In genomic region chr1:39671793-39672550, GRCh38 we compare ENCODE assay signal across 8 cellular contexts. TPM values are rescaled to one million over a fixed set of nuclear protein-coding genes. Genes with fewer than 3 reads are reported as not detected.
A peak's percentile ranks its signal among the peaks of the same experiment; 100 is the strongest.
DNase-seq lines count a peak whose midpoint lies in the region; ATAC-seq and TF ChIP-seq lines count a peak whose summit lies in the region.

Gene NT5C1A, minus strand, starts transcription at chr1:39672107. Its CDS starts 69 bp downstream, at chr1:39672038.

- H3K36me3 ChIP-seq in ACC112 (ENCODE audit: insufficient read depth, low read length), result no peaks in the 10 kb centered on the region
- H3K36me3 ChIP-seq in H7 (replicated peaks; ENCODE audit: control insufficient read depth, insufficient read depth, low read length), result no peaks in the 10 kb centered on the region
- H3K36me3 ChIP-seq in fibroblast of lung (ENCODE audit: control insufficient read depth, insufficient read depth, low read length), result no peaks in the 10 kb centered on the region
- H3K36me3 ChIP-seq in OCI-LY7 (ENCODE audit: insufficient read depth, low read length), result no peaks in the 10 kb centered on the region

- H3K79me2 ChIP-seq in ACC112 (ENCODE audit: control insufficient read depth, insufficient read depth, low read length, unreplicated experiment), result no peaks in the 10 kb centered on the region
- no peaks in the 10 kb centered on the region for H3K79me2 ChIP-seq in fibroblast of lung (ENCODE audit: control insufficient read depth, insufficient read depth, low read length)
- no peaks in the 10 kb centered on the region for H3K79me2 ChIP-seq in OCI-LY7 (ENCODE audit: insufficient read depth, low read depth, low read length)

- H2AFZ ChIP-seq in ACC112 (ENCODE audit: low read length, unreplicated experiment) (peak within 1 kb of the TSS; percentile 6), fibroblast of lung (ENCODE audit: low read length) (no peak within 1 kb of the TSS), OCI-LY7 (ENCODE audit: low read length) (no peak within 1 kb of the TSS)

- no peaks in the 10 kb centered on the region for H3K36me3 Mint-ChIP-seq in activated CD8-positive, alpha-beta T cell treated with anti-CD3 and anti-CD28 coated beads, Interleukin-2, amount 10 ng/mL, durations not matched to agents 7 days and 5 days (ENCODE audit: low read depth)
- no peaks in the 10 kb centered on the region for H3K36me3 Mint-ChIP-seq in nephron progenitor cell (ENCODE audit: low read depth)

- BruUV-seq in OCI-LY7 (replicated peaks; lab: Mats Ljungman, UMichigan), result no TSS peak

- H3K9ac ChIP-seq in fibroblast of lung (ENCODE audit: insufficient read depth, low read length), result no peak within 1 kb of the TSS

- H3K9me3 ChIP-seq in fibroblast of lung (ENCODE audit: control insufficient read depth, insufficient read depth, low read depth, low read length), result no peaks in the 10 kb centered on the region
- H3K9me3 ChIP-seq in OCI-LY7 (ENCODE audit: low read length), result no peaks in the 10 kb centered on the region

- H3K4me3 ChIP-seq in ACC112 (ENCODE audit: low read depth, low read length), result peak within 1 kb of the TSS; percentile 71
- peak within 1 kb of the TSS; percentile 32 for H3K4me3 ChIP-seq in H7 (ENCODE audit: insufficient read depth, low read depth, low read length)
- H3K4me3 ChIP-seq in fibroblast of lung (replicated peaks in 1 of 4; ENCODE audit: control extremely low read depth in 1 of 4, insufficient read depth in 1 of 4, low read depth in 3 of 4, low read length in 4 of 4), result peak within 1 kb of the TSS in 3 of 4 experiments; percentile 9 to 45 (median 21)
- H3K4me3 ChIP-seq in OCI-LY7 (ENCODE audit: low read depth, low read length, poor library complexity, severe bottlenecking), result no peak within 1 kb of the TSS

- H4K20me1 ChIP-seq in fibroblast of lung (ENCODE audit: control insufficient read depth, extremely low read depth, insufficient read depth, low read length), result no peaks in the 10 kb centered on the region
- H4K20me1 ChIP-seq in OCI-LY7 (ENCODE audit: insufficient read depth, low read length), result no peaks in the 10 kb centered on the region

- H3K27ac ChIP-seq in ACC112 (ENCODE audit: low read depth, low read length) (no peak within 1 kb of the TSS), fibroblast of lung (ENCODE audit: insufficient read depth, low read length) (no peak within 1 kb of the TSS), OCI-LY7 (ENCODE audit: low read depth, low read length, poor library complexity, severe bottlenecking) (no peak within 1 kb of the TSS)

- peaks cover 16% of the 10 kb centered on the region for H3K4me1 Mint-ChIP-seq in activated CD8-positive, alpha-beta T cell treated with anti-CD3 and anti-CD28 coated beads, Interleukin-2, amount 10 ng/mL, durations not matched to agents 7 days and 5 days (ENCODE audit: low read depth)
- H3K4me1 Mint-ChIP-seq in nephron progenitor cell, result peaks cover 15% of the 10 kb centered on the region

- H3K9me2 ChIP-seq in OCI-LY7 (ENCODE audit: insufficient read depth, low read length), result no peaks in the 10 kb centered on the region

- peak within 1 kb of the TSS; percentile 34 for H3K4me3 Mint-ChIP-seq in activated CD8-positive, alpha-beta T cell treated with anti-CD3 and anti-CD28 coated beads, Interleukin-2, amount 10 ng/mL, durations not matched to agents 7 days and 5 days
- H3K4me3 Mint-ChIP-seq in nephron progenitor cell, result peak within 1 kb of the TSS; percentile 81

- intact Hi-C loops in OCI-LY7 (cut with micrococcal nuclease; ENCODE audit: unreplicated experiment), result no loop called here

- TF ChIP-seq CTCF in fibroblast of lung (conservative IDR thresholded peaks at IDR 0.05 in 1 of 2, IDR thresholded peaks at IDR 0.05 in 1 of 2; ENCODE audit: low read depth in 1 of 2, low read length in 2 of 2) (no peak), nephron progenitor cell (IDR thresholded peaks at IDR 0.05) (no peak), OCI-LY7 (conservative IDR thresholded peaks at IDR 0.05; ENCODE audit: low read length) (no peak)

- H3K4me1 ChIP-seq in ACC112 (ENCODE audit: control insufficient read depth, insufficient read depth, low read length, unreplicated experiment) (no peaks in the 10 kb centered on the region), fibroblast of lung (ENCODE audit: control insufficient read depth, extremely low read depth, insufficient read depth, low read length) (no peaks in the 10 kb centered on the region), OCI-LY7 (ENCODE audit: insufficient read depth, low read length, poor library complexity, severe bottlenecking) (no peaks in the 10 kb centered on the region)

- POLR2A ChIA-PET in activated CD8-positive, alpha-beta T cell treated with anti-CD3 and anti-CD28 coated beads, Interleukin-2, amount 10 ng/mL, durations not matched to agents 7 days and 5 days (lab: Charles Lee), result interaction anchor here (1.4 kb wide), 1 partner anchor 16 kb away, joined by 3 read pairs; no protein-coding TSS in a partner anchor
- POLR2A ChIA-PET in OCI-LY7 (lab: Charles Lee), result no interaction called here

- no peaks in the 10 kb centered on the region for H3K9me3 Mint-ChIP-seq in activated CD8-positive, alpha-beta T cell treated with anti-CD3 and anti-CD28 coated beads, Interleukin-2, amount 10 ng/mL, durations not matched to agents 7 days and 5 days (ENCODE audit: insufficient read depth)
- H3K9me3 Mint-ChIP-seq in nephron progenitor cell, result no peaks in the 10 kb centered on the region

- peaks cover 33% of the 10 kb centered on the region for H3K27me3 Mint-ChIP-seq in activated CD8-positive, alpha-beta T cell treated with anti-CD3 and anti-CD28 coated beads, Interleukin-2, amount 10 ng/mL, durations not matched to agents 7 days and 5 days (ENCODE audit: low read depth)
- H3K27me3 Mint-ChIP-seq in nephron progenitor cell (ENCODE audit: low read depth, poor library complexity), result peaks cover 98% of the 10 kb centered on the region

- peak; percentile 90 for DNase-seq in H7
- DNase-seq in activated CD8-positive, alpha-beta T cell treated with anti-CD3 and anti-CD28 coated beads, Interleukin-2, amount 10 ng/mL, durations not matched to agents 7 days and 5 days, result peak; percentile 39
- peak in 1 of 2 donors; percentile 18 for DNase-seq in fibroblast of lung (ENCODE audit: low read depth in 2 of 2)
- DNase-seq in nephron progenitor cell, result peak; percentile 66
- no peak for DNase-seq in OCI-LY7 (ENCODE audit: low spot score)
- DNase-seq in GF-D8 (lab: John Stamatoyannopoulos, UW), result no peak

- H3K27me3 ChIP-seq in ACC112 (ENCODE audit: insufficient read depth, low read length), result peaks cover 28% of the 10 kb centered on the region
- peaks cover 91% of the 10 kb centered on the region for H3K27me3 ChIP-seq in H7 (ENCODE audit: control insufficient read depth, insufficient read depth, low read length)
- peaks cover 29% of the 10 kb centered on the region for H3K27me3 ChIP-seq in fibroblast of lung (ENCODE audit: control insufficient read depth, insufficient read depth, low read length)

- no peak within 1 kb of the TSS for H3K27ac Mint-ChIP-seq in activated CD8-positive, alpha-beta T cell treated with anti-CD3 and anti-CD28 coated beads, Interleukin-2, amount 10 ng/mL, durations not matched to agents 7 days and 5 days
- H3K27ac Mint-ChIP-seq in nephron progenitor cell, result no peak within 1 kb of the TSS

- peak within 1 kb of the TSS; percentile 72 for H3K4me2 ChIP-seq in fibroblast of lung (ENCODE audit: extremely low read depth, insufficient read depth, low read length)
- H3K4me2 ChIP-seq in OCI-LY7 (ENCODE audit: low read length), result no peak within 1 kb of the TSS

- CTCF ChIA-PET in activated CD8-positive, alpha-beta T cell treated with anti-CD3 and anti-CD28 coated beads, Interleukin-2, amount 10 ng/mL, durations not matched to agents 7 days and 5 days (lab: Charles Lee), result interaction anchor here (0.6 to 11.7 kb wide), 10 partner anchors 9 to 66 kb away, joined by 3 to 230 read pairs (median 8); partner anchors contain the start of gene PPIE
- CTCF ChIA-PET in OCI-LY7 (lab: Charles Lee; ENCODE audit: unreplicated experiment), result interaction anchor here (0.6 kb wide), 1 partner anchor 66 kb away, joined by 6 read pairs; the partner anchor contains the start of gene PPIE

- peak; percentile 71 for ATAC-seq in activated CD8-positive, alpha-beta T cell treated with anti-CD3 and anti-CD28 coated beads, Interleukin-2, amount 10 ng/mL, durations not matched to agents 7 days and 5 days
- ATAC-seq in GM21723 (IDR thresholded peaks at IDR 0.05; ENCODE audit: unreplicated experiment), result no peak

RNA-seq across cellular contexts. Expression of gene NT5C1A, which starts in this region (rescaled TPM):
- not detected in 2 replicates for total RNA-seq in H7 (2014; rRNA removed; shearing (Covaris generic))
- not detected for total RNA-seq in activated CD8-positive, alpha-beta T cell treated with anti-CD3 and anti-CD28 coated beads, Interleukin-2, amount 10 ng/mL, durations not matched to agents 7 days and 5 days
- total RNA-seq in fibroblast of lung, result not detected in 2 replicates
- polyA plus RNA-seq in fibroblast of lung, result not detected in 2 replicates
- not detected in 2 replicates for polyA plus RNA-seq in fibroblast of lung (2012)
- not detected in 2 replicates for polyA minus RNA-seq in fibroblast of lung (ENCODE audit: low replicate concordance)
- total RNA-seq in OCI-LY7 (2014; rRNA removed; shearing (Covaris generic)), result not detected in 2 replicates
- not detected in 2 replicates for total RNA-seq in OCI-LY7 (2022)

Comparison
In these comparisons a context has a peak if more than half of its experiments do, and no peak if none do; other contexts are left out.
1. Peak in DNase-seq and H3K4me3 ChIP-seq in H7; RNA of the gene not detected or under 1 TPM.
2. Peak in DNase-seq and ATAC-seq in activated CD8-positive, alpha-beta T cell treated with anti-CD3 and anti-CD28 coated beads, Interleukin-2, amount 10 ng/mL, durations not matched to agents 7 days and 5 days; RNA of the gene not detected or under 1 TPM.